In the genomic region with DNA sequence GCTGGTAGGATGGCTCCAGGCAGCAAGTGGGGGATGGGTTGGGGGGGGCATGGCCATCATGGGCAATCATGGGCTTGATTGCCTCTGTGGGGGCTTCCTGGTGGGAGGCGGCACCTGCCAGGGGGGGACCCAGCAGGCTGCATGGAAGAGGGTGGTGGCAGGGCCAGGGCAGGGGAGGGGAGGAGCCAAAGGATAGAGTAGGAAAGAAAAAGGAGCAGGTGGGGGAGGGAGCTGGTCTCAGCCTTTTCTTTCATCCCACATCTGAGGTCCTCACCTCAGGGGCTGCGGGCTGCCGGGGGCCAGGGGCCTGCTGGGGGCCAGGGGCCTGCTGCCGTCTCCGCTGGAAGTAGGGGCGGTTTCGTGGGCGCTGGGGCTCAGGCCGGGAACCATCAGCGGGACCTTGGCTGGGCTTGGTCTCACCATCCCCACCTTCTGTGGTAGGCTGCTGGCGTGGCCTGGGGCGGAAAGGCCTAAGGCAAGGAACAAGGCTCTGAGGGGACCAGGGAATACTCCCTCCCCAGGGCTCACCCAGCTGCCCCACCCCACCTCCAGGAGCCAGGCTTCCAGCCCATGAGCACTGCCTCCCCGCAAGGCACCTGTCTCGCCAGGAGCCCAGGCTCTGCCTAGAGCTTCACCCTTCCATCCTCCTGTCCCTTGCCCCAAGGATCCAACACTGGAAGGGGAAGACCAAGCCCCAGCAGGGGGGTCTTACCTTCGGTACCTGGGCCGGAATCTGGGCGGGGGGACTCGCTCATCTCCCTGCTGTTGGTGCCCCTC, we compare ENCODE assay signal across 22 cellular contexts. TPM values are rescaled to one million over a fixed set of nuclear protein-coding genes. Genes with fewer than 3 reads are reported as not detected.
A peak's percentile ranks its signal among the peaks of the same experiment; 100 is the strongest.
DNase-seq lines count a peak whose midpoint lies in the region; ATAC-seq, FAIRE-seq and TF ChIP-seq lines count a peak whose summit lies in the region.
"Had no signal": no experiment of that assay in that cellular context is flagged by ENCODE, and none has a peak within 500 bp of the region (broad histone marks: within the 10 kb centered on the region; RNA-seq: fewer than 3 reads in every experiment).

No MANE protein-coding gene starts in this region.

- intact Hi-C loops in left ventricle myocardium inferior (cut with micrococcal nuclease): no loop called here

- POLR2A ChIA-PET in WTC11 (lab: Charles Lee): interaction anchor here (0.6 kb wide), 1 partner anchor 11 kb away, joined by 4 read pairs; no protein-coding TSS in a partner anchor

- no peak overlapping the region; the same call in 1 of the 2 replicates for H3K27ac Mint-ChIP-seq in WTC11

- H3K36me3 ChIP-seq in left ventricle myocardium inferior (peaks cover 23% of the 10 kb centered on the region), osteoblast (ENCODE audit: insufficient read depth, low read length) (no peaks in the 10 kb centered on the region)
- H3K36me3 ChIP-seq: SJSA1 had no signal

- no peaks in the 10 kb centered on the region for H4K20me1 ChIP-seq in osteoblast (ENCODE audit: insufficient read depth, low read length)

- H3K9me3 ChIP-seq in left ventricle myocardium inferior (replicated peaks): no peaks in the 10 kb centered on the region
- H3K9me3 ChIP-seq in osteoblast (ENCODE audit: low read depth, low read length): no peaks in the 10 kb centered on the region
- H3K9me3 ChIP-seq: SJSA1 had no signal

- H3K4me1 ChIP-seq in left ventricle myocardium inferior (peaks cover 74% of the 10 kb centered on the region), osteoblast (ENCODE audit: insufficient read depth, low read length) (no peaks in the 10 kb centered on the region)

- no peaks in the 10 kb centered on the region for H3K79me2 ChIP-seq in osteoblast (ENCODE audit: insufficient read depth, low read length)

- H3K9me3 Mint-ChIP-seq in WTC11: no peaks in the 10 kb centered on the region

- no peak for ATAC-seq in WTC11
- ATAC-seq in GM18873 (IDR thresholded peaks at IDR 0.05; ENCODE audit: low FRiP score, unreplicated experiment): no peak
- ATAC-seq: K562, PC-3 had no signal

- no peak for FAIRE-seq in D721Med (lab: Jason Lieb, UNC)
- FAIRE-seq: K562 had no signal

- peak; percentile 19 for DNase-seq in D721Med (ENCODE audit: insufficient read length, low spot score)
- no peak for DNase-seq in WTC11 (ENCODE audit: low spot score)
- DNase-seq in left ventricle myocardium inferior: no peak
- DNase-seq in osteoblast (ENCODE audit: insufficient read length, low spot score, missing footprints): peak; percentile 77
- no peak for DNase-seq in activated effector memory CD4-positive, alpha-beta T cell treated with Interleukin-2 at 50 U/mL for 16 hours
- DNase-seq in COLO668 (lab: John Stamatoyannopoulos, UW; ENCODE audit: unreplicated experiment): no peak
- DNase-seq in NCI-H345 (lab: John Stamatoyannopoulos, UW): no peak
- DNase-seq: AML-193, COR-L47, DMS153, EL, GM23248, NCI-H1436, NCI-H2029, NCI-H2171 treated with DMSO at 0.1 percent for 48 hours, NCI-H82, PC-3 had no signal

- H3K4me3 ChIP-seq in left ventricle myocardium inferior (no peak overlapping the region), osteoblast (ENCODE audit: insufficient read depth, low read length) (no peak overlapping the region)
- H3K4me3 ChIP-seq: GM23248, K562, SJSA1 had no signal

- no peak overlapping the region for H2AFZ ChIP-seq in osteoblast (ENCODE audit: low read length)
- H2AFZ ChIP-seq: GM23248 had no signal

- H3K36me3 Mint-ChIP-seq in WTC11: no peaks in the 10 kb centered on the region; the same call in 1 of the 2 replicates

- CTCF ChIA-PET in WTC11 (lab: Charles Lee): interaction anchor here (0.7 to 5.4 kb wide), 4 partner anchors 7 to 115 kb away, joined by 3 to 61 read pairs (median 5); partner anchors contain the start of genes SLC2A4 and TMEM256

- H3K27ac ChIP-seq in left ventricle myocardium inferior (replicated peaks): peak overlapping the region; percentile 67
- H3K27ac ChIP-seq in osteoblast (ENCODE audit: low read depth, low read length): no peak overlapping the region
- H3K27ac ChIP-seq: GM23248, RWPE1, SJSA1 had no signal

- no peak for TF ChIP-seq CTCF in D721Med (IDR thresholded peaks at IDR 0.05; ENCODE audit: insufficient read depth, missing control alignments)
- no peak for TF ChIP-seq CTCF in WTC11 (IDR thresholded peaks at IDR 0.05)
- no peak for TF ChIP-seq CTCF in left ventricle myocardium inferior (IDR thresholded peaks at IDR 0.05; ENCODE audit: borderline replicate concordance)
- no peak for TF ChIP-seq CTCF in osteoblast (IDR thresholded peaks at IDR 0.05; ENCODE audit: extremely low read depth, low read depth, low read length)

- peaks cover 26% of the 10 kb centered on the region for H3K27me3 Mint-ChIP-seq in WTC11 (ENCODE audit: low read depth)

- H3K4me3 Mint-ChIP-seq in WTC11: no peak overlapping the region

- H3K27me3 ChIP-seq in left ventricle myocardium inferior (ENCODE audit: low read depth) (peaks cover 71% of the 10 kb centered on the region), osteoblast (ENCODE audit: insufficient read depth, low read length) (peaks cover 57% of the 10 kb centered on the region)

- peaks cover 22% of the 10 kb centered on the region for H3K4me1 Mint-ChIP-seq in WTC11

- no peak overlapping the region for H3K4me2 ChIP-seq in osteoblast (ENCODE audit: insufficient read depth, low read length)

TF ChIP-seq in WTC11, 78 proteins besides CTCF, POLR2A, EP300 and RAD21:
- no peak for TF ChIP-seq NFYB (CRISPR knock-in tag; conservative IDR thresholded peaks at IDR 0.05; ENCODE audit: low read depth)
- no peak for TF ChIP-seq ZNF281 (CRISPR knock-in tag; IDR thresholded peaks at IDR 0.05)
- peak; percentile 45; the same call in 1 of the 2 replicates for TF ChIP-seq ZNF423 (CRISPR knock-in tag; IDR thresholded peaks at IDR 0.05)
- TF ChIP-seq, protein P1, sequence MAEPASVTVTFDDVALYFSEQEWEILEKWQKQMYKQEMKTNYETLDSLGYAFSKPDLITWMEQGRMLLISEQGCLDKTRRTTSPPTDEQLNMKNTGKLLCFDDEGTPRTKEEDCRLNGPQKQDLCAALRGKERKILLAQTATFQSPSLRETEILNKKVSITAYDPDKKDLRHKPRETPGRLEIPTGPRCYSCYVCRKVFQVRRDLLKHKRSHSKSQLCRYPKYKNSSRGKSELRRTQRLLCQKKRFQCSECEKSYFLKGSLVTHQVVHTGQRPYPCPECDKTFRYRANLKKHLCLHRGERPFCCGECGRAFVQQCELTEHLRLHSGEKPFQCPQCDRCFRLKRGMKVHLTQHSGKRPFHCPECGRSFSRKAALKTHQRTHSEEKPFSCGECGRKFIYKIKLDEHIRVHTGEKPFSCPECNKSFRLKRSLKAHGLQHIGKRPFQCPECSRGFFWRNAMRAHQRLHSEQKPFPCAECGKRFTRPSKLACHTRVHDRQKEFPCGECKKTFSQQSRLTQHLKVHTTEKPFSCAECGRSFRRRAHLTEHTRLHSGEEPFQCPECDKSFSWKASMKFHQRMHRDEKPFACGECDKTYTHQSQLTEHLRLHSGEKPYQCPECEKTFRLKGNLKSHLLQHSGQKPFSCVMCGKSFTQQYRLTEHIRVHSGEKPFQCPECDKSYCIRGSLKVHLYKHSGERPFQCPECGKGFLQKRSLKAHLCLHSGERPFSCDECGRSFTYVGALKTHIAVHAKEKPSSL (CRISPR knock-in tag; conservative IDR thresholded peaks at IDR 0.05): no peak
- TF ChIP-seq TP53 (CRISPR knock-in tag; IDR thresholded peaks at IDR 0.05): no peak
- no peak for TF ChIP-seq ELF4 (CRISPR knock-in tag; IDR thresholded peaks at IDR 0.05; ENCODE audit: low read depth)
- TF ChIP-seq CREM (CRISPR knock-in tag; IDR thresholded peaks at IDR 0.05): no peak
- no peak for TF ChIP-seq ZNF416 (CRISPR knock-in tag; IDR thresholded peaks at IDR 0.05)

RNA-seq across cellular contexts. Expression of gene YBX2, which starts 5.0 kb away (rescaled TPM):
- 26.8 to 36.5 TPM (median 35.2 TPM) in 3 replicates for total RNA-seq in WTC11 (2021)
- 0.77 TPM for total RNA-seq in left ventricle myocardium inferior
- total RNA-seq in osteoblast: under 0.01 TPM in 1 of 2 replicates, not detected in the other
- total RNA-seq: SJSA1 had no signal

RNA-seq across cellular contexts. Expression of gene SLC2A4, which starts 7.9 kb away (rescaled TPM):
- total RNA-seq in WTC11 (2021) (5.6 to 6.4 TPM (median 6.2 TPM) in 3 replicates), left ventricle myocardium inferior (146 TPM), osteoblast (under 0.01 and 0.29 TPM in 2 replicates)
- total RNA-seq: GM23248, NCI-H460 had no signal

RNA-seq across cellular contexts. Expression of gene EIF5A, which starts 18.0 kb away (rescaled TPM):
- total RNA-seq in WTC11 (2021) (929 to 1,021 TPM (median 936 TPM) in 3 replicates), left ventricle myocardium inferior (250 TPM), osteoblast (436 and 491 TPM in 2 replicates)

RNA-seq across cellular contexts. Expression of gene GPS2, which starts 25.7 kb away (rescaled TPM):
- 42.2 to 55.9 TPM (median 44.7 TPM) in 3 replicates for total RNA-seq in WTC11 (2021)
- total RNA-seq in left ventricle myocardium inferior: 66.1 TPM
- total RNA-seq in osteoblast: 46.9 and 48.1 TPM in 2 replicates

RNA-seq across cellular contexts. Expression of gene CLDN7, which starts 27.2 kb away (rescaled TPM):
- total RNA-seq in WTC11 (2021): 131 to 136 TPM (median 136 TPM) in 3 replicates
- 1.6 TPM for total RNA-seq in left ventricle myocardium inferior
- 0.36 and 1.8 TPM in 2 replicates for total RNA-seq in osteoblast
- total RNA-seq: SJSA1 had no signal

Comparison
In these comparisons a context has a peak if more than half of its experiments do, and no peak if none do; other contexts are left out.
1. DNase-seq: peak in D721Med (single experiment) and osteoblast (single experiment); none in WTC11 (single experiment), left ventricle myocardium inferior (single experiment), activated effector memory CD4-positive, alpha-beta T cell treated with Interleukin-2 at 50 U/mL for 16 hours (single experiment), COLO668 (single experiment) and NCI-H345 (single experiment).
2. RNA of gene YBX2, which starts 5.0 kb away (total RNA-seq): 26.8 to 36.5 TPM in WTC11; 0.77 TPM in left ventricle myocardium inferior (single experiment) and under 0.01 TPM in osteoblast; every median in the first group is over 10 times any median in the second.
3. RNA of gene SLC2A4, which starts 7.9 kb away (total RNA-seq): 146 TPM in left ventricle myocardium inferior (single experiment); 5.6 to 6.4 TPM in WTC11 and under 0.01 to 0.29 TPM in osteoblast; every median in the first group is over 10 times any median in the second.